Comparison of ENCODE assay signal across 25 cellular contexts in genomic region chr10:12592967-12593366, GRCh38.
DNase-seq lines count a peak whose midpoint lies in the region; ATAC-seq, FAIRE-seq and TF ChIP-seq lines count a peak whose summit lies in the region.
"Had no signal": no experiment of that assay in that cellular context is flagged by ENCODE, and none has a peak within 500 bp of the region (broad histone marks: within the 10 kb centered on the region; RNA-seq: fewer than 3 reads in every experiment).

No MANE protein-coding gene starts in this region.

- peaks cover 13% of the 10 kb centered on the region for H3K36me3 Mint-ChIP-seq in activated CD4-positive, alpha-beta T cell treated with anti-CD3 and anti-CD28 coated beads for 36 hours (ENCODE audit: low read depth)
- H3K36me3 Mint-ChIP-seq in activated CD4-positive, alpha-beta memory T cell treated with anti-CD3 and anti-CD28 coated beads, Interleukin-2, amount 10 ng/mL, durations not matched to agents 7 days and 5 days (ENCODE audit: low read depth) = peaks cover 33% of the 10 kb centered on the region
- H3K36me3 Mint-ChIP-seq in memory B cell = peaks cover 21% of the 10 kb centered on the region
- H3K36me3 Mint-ChIP-seq: activated naive CD4-positive, alpha-beta T cell treated with anti-CD3 and anti-CD28 coated beads, Interleukin-2, amount 50 U/mL, for 24 hours had no signal

- POLR2A ChIA-PET in activated CD4-positive, alpha-beta T cell treated with anti-CD3 and anti-CD28 coated beads for 36 hours (lab: Charles Lee) = interaction anchor here (0.9 kb wide), 1 partner anchor 10 kb away, joined by 3 read pairs; no protein-coding TSS in a partner anchor
- POLR2A ChIA-PET in activated CD4-positive, alpha-beta memory T cell treated with anti-CD3 and anti-CD28 coated beads, Interleukin-2, amount 10 ng/mL, durations not matched to agents 7 days and 5 days (lab: Charles Lee) = no interaction called here

- H3K27ac Mint-ChIP-seq in activated CD4-positive, alpha-beta T cell treated with anti-CD3 and anti-CD28 coated beads for 36 hours = peak overlapping the region; percentile 79
- peak overlapping the region; percentile 7 for H3K27ac Mint-ChIP-seq in activated CD4-positive, alpha-beta memory T cell treated with anti-CD3 and anti-CD28 coated beads, Interleukin-2, amount 10 ng/mL, durations not matched to agents 7 days and 5 days
- peak overlapping the region; percentile 54 for H3K27ac Mint-ChIP-seq in memory B cell
- H3K27ac Mint-ChIP-seq: activated naive CD4-positive, alpha-beta T cell treated with anti-CD3 and anti-CD28 coated beads, Interleukin-2, amount 50 U/mL, for 24 hours had no signal

- no peak for TF ChIP-seq POLR2A in GM12891 (IDR thresholded peaks at IDR 0.05; ENCODE audit: low read depth, low read length)

- H3K4me1 Mint-ChIP-seq in activated CD4-positive, alpha-beta T cell treated with anti-CD3 and anti-CD28 coated beads for 36 hours = peaks cover 93% of the 10 kb centered on the region
- peaks cover 83% of the 10 kb centered on the region for H3K4me1 Mint-ChIP-seq in activated CD4-positive, alpha-beta memory T cell treated with anti-CD3 and anti-CD28 coated beads, Interleukin-2, amount 10 ng/mL, durations not matched to agents 7 days and 5 days
- H3K4me1 Mint-ChIP-seq in memory B cell = peaks cover 50% of the 10 kb centered on the region

- H3K27me3 Mint-ChIP-seq in activated CD4-positive, alpha-beta T cell treated with anti-CD3 and anti-CD28 coated beads for 36 hours = no peaks in the 10 kb centered on the region
- no peaks in the 10 kb centered on the region for H3K27me3 Mint-ChIP-seq in activated CD4-positive, alpha-beta memory T cell treated with anti-CD3 and anti-CD28 coated beads, Interleukin-2, amount 10 ng/mL, durations not matched to agents 7 days and 5 days
- no peaks in the 10 kb centered on the region for H3K27me3 Mint-ChIP-seq in memory B cell
- H3K27me3 Mint-ChIP-seq: activated naive CD4-positive, alpha-beta T cell treated with anti-CD3 and anti-CD28 coated beads, Interleukin-2, amount 50 U/mL, for 24 hours had no signal

- no peak overlapping the region for H3K4me3 Mint-ChIP-seq in activated CD4-positive, alpha-beta T cell treated with anti-CD3 and anti-CD28 coated beads for 36 hours
- no peak overlapping the region for H3K4me3 Mint-ChIP-seq in activated CD4-positive, alpha-beta memory T cell treated with anti-CD3 and anti-CD28 coated beads, Interleukin-2, amount 10 ng/mL, durations not matched to agents 7 days and 5 days
- H3K4me3 Mint-ChIP-seq in memory B cell = no peak overlapping the region
- H3K4me3 Mint-ChIP-seq: activated naive CD4-positive, alpha-beta T cell treated with anti-CD3 and anti-CD28 coated beads, Interleukin-2, amount 50 U/mL, for 24 hours; activated T-cell treated with anti-CD3 and anti-CD28 coated beads, Interleukin-2, amount 50 U/mL, for 4 hours had no signal

- no peak for DNase-seq in activated CD4-positive, alpha-beta T cell treated with anti-CD3 and anti-CD28 coated beads for 36 hours
- DNase-seq in activated CD4-positive, alpha-beta T cell treated with anti-CD3 and anti-CD28 coated beads for 48 hours = no peak
- DNase-seq in GM12891 (ENCODE audit: insufficient read length, low spot score) (no peak), memory B cell (ENCODE audit: low spot score in 2 of 2) (no peak), NCI-H345 (lab: John Stamatoyannopoulos, UW) (no peak), KG1 (lab: John Stamatoyannopoulos, UW) (no peak), GM13977 (ENCODE audit: low spot score) (no peak)
- DNase-seq in activated CD4-positive, alpha-beta memory T cell treated with anti-CD3 and anti-CD28 coated beads, Interleukin-2, amount 10 ng/mL, durations not matched to agents 7 days and 5 days = no peak
- DNase-seq: activated CD4-positive, alpha-beta T cell treated with anti-CD3 and anti-CD28 coated beads, Interleukin-2, amount 50 U/mL, for 1 hour; activated T-cell treated with anti-CD3 and anti-CD28 coated beads, Interleukin-2, amount 50 U/mL, for 4 hours; AML-193; aorta; central memory CD4-positive, alpha-beta T cell; COR-L47; head of caudate nucleus; mammary epithelial cell; NCI-H1436; NCI-H510A treated with DMSO at 0.1 percent for 48 hours; Peyer's patch; SIG-M5; sigmoid colon; SW 1271; trophoblast cell had no signal

- no peak for TF ChIP-seq CTCF in GM13977 (IDR thresholded peaks at IDR 0.05; ENCODE audit: extremely low read depth, insufficient read depth, missing control alignments)

- CTCF ChIA-PET in activated CD4-positive, alpha-beta T cell treated with anti-CD3 and anti-CD28 coated beads for 36 hours (lab: Charles Lee) = no interaction called here
- CTCF ChIA-PET in activated CD4-positive, alpha-beta memory T cell treated with anti-CD3 and anti-CD28 coated beads, Interleukin-2, amount 10 ng/mL, durations not matched to agents 7 days and 5 days (lab: Charles Lee) = interaction anchor here (2.9 kb wide), 1 partner anchor 64 kb away, joined by 9 read pairs; no protein-coding TSS in a partner anchor

- in situ Hi-C loops in GM13977 (cut with MboI; ENCODE audit: low pct_unique_long_range_greater_than_20kb, low sequenced_read_pairs, unreplicated experiment) = no loop called here

- peaks cover 9% of the 10 kb centered on the region for H3K9me3 Mint-ChIP-seq in activated CD4-positive, alpha-beta T cell treated with anti-CD3 and anti-CD28 coated beads for 36 hours (ENCODE audit: low read depth)
- H3K9me3 Mint-ChIP-seq in activated CD4-positive, alpha-beta memory T cell treated with anti-CD3 and anti-CD28 coated beads, Interleukin-2, amount 10 ng/mL, durations not matched to agents 7 days and 5 days = peaks cover 16% of the 10 kb centered on the region
- no peaks in the 10 kb centered on the region for H3K9me3 Mint-ChIP-seq in memory B cell
- H3K9me3 Mint-ChIP-seq: activated naive CD4-positive, alpha-beta T cell treated with anti-CD3 and anti-CD28 coated beads, Interleukin-2, amount 50 U/mL, for 24 hours; activated T-cell treated with anti-CD3 and anti-CD28 coated beads, Interleukin-2, amount 50 U/mL, for 4 hours had no signal

- intact Hi-C loops in activated CD4-positive, alpha-beta T cell treated with anti-CD3 and anti-CD28 coated beads for 36 hours (cut with DNase I, micrococcal nuclease) = loop anchor here (5.0 kb wide), 2 partner anchors 44 to 246 kb away; partner anchors contain the start of gene CAMK1D (in 1 of the 2)

- FAIRE-seq in GM12891 (lab: Jason Lieb, UNC) = peak; percentile 57
- FAIRE-seq: H54 had no signal

- ATAC-seq in activated CD4-positive, alpha-beta T cell treated with anti-CD3 and anti-CD28 coated beads for 36 hours = no peak
- no peak for ATAC-seq in memory B cell (ENCODE audit: low read depth)
- ATAC-seq: activated T-cell treated with anti-CD3 and anti-CD28 coated beads, Interleukin-2, amount 50 U/mL, for 4 hours had no signal

TF ChIP-seq in GM12891, 5 proteins besides CTCF, POLR2A, EP300 and RAD21:
- TF ChIP-seq TAF1 (IDR thresholded peaks at IDR 0.05; ENCODE audit: low read depth, low read length) = no peak
- no peak for TF ChIP-seq POU2F2 (IDR thresholded peaks at IDR 0.05; ENCODE audit: low read depth, low read length)
- no peak for TF ChIP-seq POLR2AphosphoS5 (IDR thresholded peaks at IDR 0.05; ENCODE audit: low read depth, low read length)
- no peak for TF ChIP-seq SPI1 (IDR thresholded peaks at IDR 0.05; ENCODE audit: low read depth, low read length)
- no peak for TF ChIP-seq PAX5 (IDR thresholded peaks at IDR 0.05; ENCODE audit: insufficient read depth, low read length, severe bottlenecking)

Comparison
In these comparisons a context has a peak if more than half of its experiments do, and no peak if none do; other contexts are left out.
1. H3K27ac Mint-ChIP-seq: peak in every context shown above with its lines; median percentile 79 in activated CD4-positive, alpha-beta T cell treated with anti-CD3 and anti-CD28 coated beads for 36 hours; 54 in memory B cell; 7 in activated CD4-positive, alpha-beta memory T cell treated with anti-CD3 and anti-CD28 coated beads, Interleukin-2, amount 10 ng/mL, durations not matched to agents 7 days and 5 days.